34 cellular contexts compared by ENCODE assay signal in the genomic region with DNA sequence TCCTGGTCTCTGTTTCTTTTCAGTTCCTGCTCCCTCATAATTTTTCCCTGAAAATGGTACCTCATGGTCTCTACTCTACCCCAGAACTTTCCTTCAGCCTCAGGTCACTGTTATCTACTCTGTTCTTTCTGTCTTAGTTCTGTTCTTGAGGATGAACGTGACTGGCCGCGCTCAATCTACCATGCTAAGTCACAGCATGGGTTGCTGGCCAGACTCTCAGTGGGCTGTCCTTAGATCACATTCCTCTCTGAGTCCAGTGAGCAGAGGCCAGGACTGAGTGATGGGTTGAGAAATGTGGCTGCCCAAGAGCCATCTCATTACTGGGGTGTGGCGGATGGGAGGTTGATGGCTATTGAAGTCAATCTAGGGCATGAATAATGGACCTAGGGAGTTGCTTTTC.
"Had no signal": no experiment of that assay in that cellular context is flagged by ENCODE, and none has a peak within 500 bp of the region (broad histone marks: within the 10 kb centered on the region; RNA-seq: fewer than 3 reads in every experiment).

No MANE protein-coding gene starts in this region.

- DNase-seq: Karpas-422, Kasumi-1, MG63, MM.1S, MV-4-11, NCI-H1048, NCI-H1092, NCI-H1092 treated with DMSO at 0.1 percent for 48 hours, NCI-H1105, NCI-H1105 treated with DMSO at 0.1 percent for 48 hours, NCI-H1417 treated with DMSO at 0.1 percent for 48 hours, NCI-H1436, NCI-H1436 treated with DMSO at 0.1 percent for 48 hours, NCI-H1694, NCI-H1694 treated with DMSO at 0.1 percent for 48 hours, NCI-H187, NCI-H187 treated with DMSO at 0.1 percent for 48 hours, NCI-H1930, NCI-H2029, NCI-H2029 treated with DMSO at 0.1 percent for 48 hours, NCI-H2081, NCI-H2081 treated with DMSO at 0.1 percent for 48 hours, NCI-H2107, NCI-H2171, NCI-H2171 treated with DMSO at 0.1 percent for 48 hours, NCI-H2227 treated with DMSO at 0.1 percent for 48 hours, NCI-H226, NCI-H345, NCI-H446, NCI-H446 treated with DMSO at 0.1 percent for 48 hours, NCI-H510A, NCI-H510A treated with DMSO at 0.1 percent for 48 hours, NCI-H524, NCI-H524 treated with DMSO at 0.1 percent for 48 hours had no signal

- H3K9me3 ChIP-seq: MG63 had no signal

- H3K36me3 ChIP-seq: MG63 had no signal

- H3K27me3 ChIP-seq: MG63 had no signal

- H3K4me3 ChIP-seq: MG63 had no signal
